ENCODE assay signal across 29 cellular contexts in the genomic region with DNA sequence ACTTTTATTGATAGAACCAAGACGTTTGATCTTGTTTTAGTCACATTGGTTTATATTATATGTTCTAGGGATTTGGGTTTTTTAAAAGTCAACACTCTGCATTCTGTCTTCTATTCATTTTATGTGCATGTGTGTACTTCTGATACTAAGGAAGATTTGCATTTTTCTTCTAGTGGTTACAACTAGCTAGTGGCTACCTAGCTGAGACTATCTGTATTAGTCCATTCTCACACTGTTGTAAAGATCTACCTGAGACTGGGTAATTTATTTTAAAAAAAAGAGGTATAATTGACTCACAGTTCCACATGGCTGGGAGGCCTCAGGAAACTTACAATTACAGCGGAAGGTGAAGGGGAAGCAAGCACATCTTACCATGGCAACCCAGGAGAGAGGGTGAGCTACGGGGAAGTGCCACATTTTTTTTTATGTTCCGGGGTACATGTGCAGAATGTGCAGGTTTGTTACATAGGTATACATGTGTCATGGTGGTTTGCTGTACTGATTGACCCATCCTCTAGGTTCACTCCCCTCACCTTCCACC.
"Had no signal": no experiment of that assay in that cellular context is flagged by ENCODE, and none has a peak within 500 bp of the region (broad histone marks: within the 10 kb centered on the region; RNA-seq: fewer than 3 reads in every experiment).

No MANE protein-coding gene starts in this region.

- DNase-seq: hypothalamus; immature natural killer cell; kidney; left colon; left lung; lower lobe of right lung; mammary epithelial cell; mesendoderm; naive thymus-derived CD4-positive, alpha-beta T cell; nucleus accumbens; pancreas; posterior cingulate gyrus; retina; right cardiac atrium; sigmoid colon; small intestine; spleen; stimulated activated CD4-positive, alpha-beta T cell treated with anti-CD3 and anti-CD28 coated beads, Interleukin-4, amount 100 ng/mL, for 24 hours; stimulated activated naive CD4-positive, alpha-beta T cell treated with Interleukin-2 at 50 U/mL for 16 hours; stimulated activated naive CD8-positive, alpha-beta T cell treated with anti-CD3 and anti-CD28 coated beads, Interleukin-15, amount 100 ng/mL, for 72 hours; substantia nigra; uterus had no signal

- H3K9me3 ChIP-seq: pancreas, sigmoid colon, uterus had no signal

- H3K4me3 ChIP-seq: left lung, lower lobe of right lung, pancreas, prostate gland, sigmoid colon, spleen, tibial nerve, uterus had no signal

- H3K27me3 Mint-ChIP-seq: naive thymus-derived CD4-positive, alpha-beta T cell; natural killer cell treated with Interleukin-12 subunit alpha and Interleukin-12 subunit beta and Interleukin-15 and Interleukin-18, amount 100 ng/mL, for 72 hours; stimulated activated naive CD8-positive, alpha-beta T cell treated with anti-CD3 and anti-CD28 coated beads, Interleukin-15, amount 100 ng/mL, for 72 hours; type B pancreatic cell had no signal

- H3K4me1 ChIP-seq: left lung, lower lobe of right lung, pancreas, prostate gland, sigmoid colon, tibial nerve, uterus had no signal

- H3K27ac ChIP-seq: lower lobe of right lung, pancreas, prostate gland, sigmoid colon, tibial nerve, uterus had no signal

- H3K4me1 Mint-ChIP-seq: mesothelial cell of epicardium had no signal

- H3K36me3 Mint-ChIP-seq: type B pancreatic cell had no signal

- FAIRE-seq: islet of Langerhans, kidney, pancreas had no signal

- H3K27ac Mint-ChIP-seq: immature natural killer cell; mesothelial cell of epicardium; naive thymus-derived CD4-positive, alpha-beta T cell; stimulated activated effector memory CD8-positive, alpha-beta T cell treated with anti-CD3 and anti-CD28 coated beads, Interleukin-12 subunit alpha, Interleukin-12 subunit beta, amount 100 ng/mL, for 72 hours; type B pancreatic cell had no signal

- H3K27me3 ChIP-seq: left lung, pancreas, sigmoid colon, spleen, tibial nerve, uterus had no signal

- H3K4me3 Mint-ChIP-seq: immature natural killer cell; mesothelial cell of epicardium; naive thymus-derived CD4-positive, alpha-beta T cell; natural killer cell treated with Interleukin-12 subunit alpha and Interleukin-12 subunit beta and Interleukin-15 and Interleukin-18, amount 100 ng/mL, for 72 hours; stimulated activated effector memory CD8-positive, alpha-beta T cell treated with anti-CD3 and anti-CD28 coated beads, Interleukin-12 subunit alpha, Interleukin-12 subunit beta, amount 100 ng/mL, for 72 hours; stimulated activated naive CD8-positive, alpha-beta T cell treated with anti-CD3 and anti-CD28 coated beads, Interleukin-15, amount 100 ng/mL, for 72 hours; type B pancreatic cell had no signal

- ATAC-seq: left colon; left lung; lower lobe of right lung; naive thymus-derived CD4-positive, alpha-beta T cell; natural killer cell treated with Interleukin-12 subunit alpha and Interleukin-12 subunit beta and Interleukin-15 and Interleukin-18, amount 100 ng/mL, for 72 hours; pancreas; right cardiac atrium; stimulated activated effector memory CD8-positive, alpha-beta T cell treated with anti-CD3 and anti-CD28 coated beads, Interleukin-12 subunit alpha, Interleukin-12 subunit beta, amount 100 ng/mL, for 72 hours; stimulated activated naive CD8-positive, alpha-beta T cell treated with anti-CD3 and anti-CD28 coated beads, Interleukin-15, amount 100 ng/mL, for 72 hours had no signal

- H3K36me3 ChIP-seq: pancreas, prostate gland, uterus had no signal
